Comparison of ENCODE assay signal across 8 cellular contexts in the genomic region with DNA sequence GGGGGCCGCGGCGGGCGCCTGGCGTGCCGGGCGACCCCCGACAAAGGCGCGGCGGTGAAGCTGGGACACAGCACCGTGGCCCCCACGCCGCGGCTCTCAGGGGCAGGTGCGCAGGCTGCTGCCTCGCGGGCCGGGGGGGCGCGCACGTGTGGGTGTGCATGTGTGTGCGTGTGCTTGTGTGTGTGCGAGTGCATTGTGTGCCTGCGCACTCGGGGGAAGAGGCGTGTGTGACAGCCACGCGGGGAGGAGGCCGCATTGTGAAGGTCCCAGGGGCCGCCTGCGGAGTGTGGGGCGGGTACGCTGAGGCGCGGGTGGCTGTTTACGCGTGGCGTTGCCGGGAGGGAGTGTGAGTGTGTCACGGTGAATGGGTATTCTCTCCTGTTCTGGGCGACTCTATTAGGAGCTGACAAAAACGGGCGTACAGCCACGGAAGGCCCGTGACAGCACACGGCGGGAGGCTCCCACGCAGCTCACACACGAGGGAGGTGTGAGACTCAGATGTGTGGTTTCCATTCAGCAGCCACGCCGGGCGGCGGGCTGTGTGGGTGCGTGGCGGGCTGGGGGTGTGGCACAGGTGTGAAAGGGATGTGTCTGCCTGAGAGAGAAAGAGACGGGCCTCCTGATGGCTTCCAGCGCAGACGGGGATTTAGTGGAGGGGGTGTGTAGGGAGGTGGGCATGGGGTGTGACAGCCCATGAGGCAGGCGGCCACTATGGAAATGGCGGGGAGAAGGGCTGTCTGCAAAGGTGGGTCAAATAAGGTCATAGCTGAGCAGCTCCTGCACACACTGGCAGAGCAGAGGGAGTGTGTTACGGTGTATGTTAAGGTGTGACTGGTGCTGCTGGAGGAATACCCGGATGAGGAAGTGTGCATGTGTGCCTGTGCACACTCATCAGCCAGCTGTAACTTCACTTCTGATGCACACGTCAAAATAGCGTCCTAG. TPM values are rescaled to one million over a fixed set of nuclear protein-coding genes. Genes with fewer than 3 reads are reported as not detected.
DNase-seq lines count a peak whose midpoint lies in the region; ATAC-seq and TF ChIP-seq lines count a peak whose summit lies in the region.

No MANE protein-coding gene starts in this region.

- peaks cover 9% of the 10 kb centered on the region for H3K36me3 Mint-ChIP-seq in activated CD4-positive, alpha-beta T cell treated with anti-CD3 and anti-CD28 coated beads, Interleukin-2, amount 10 ng/mL, durations not matched to agents 7 days and 5 days (ENCODE audit: low read depth)
- H3K36me3 Mint-ChIP-seq in endodermal cell (ENCODE audit: low read depth) (no peaks in the 10 kb centered on the region), neural progenitor cell (peaks cover 2% of the 10 kb centered on the region)

- intact Hi-C loops in IMR-90 (cut with micrococcal nuclease), result no loop called here

- H2BK15ac ChIP-seq in IMR-90 (ENCODE audit: low read depth, low read length), result no peak overlapping the region

- peaks cover 57% of the 10 kb centered on the region for H3K27me3 Mint-ChIP-seq in activated CD4-positive, alpha-beta T cell treated with anti-CD3 and anti-CD28 coated beads, Interleukin-2, amount 10 ng/mL, durations not matched to agents 7 days and 5 days
- H3K27me3 Mint-ChIP-seq in endodermal cell (ENCODE audit: insufficient read depth) (peaks cover 56% of the 10 kb centered on the region), neural progenitor cell (ENCODE audit: insufficient read depth, low read depth) (peaks cover 30% of the 10 kb centered on the region)

- no peak overlapping the region for H3K56ac ChIP-seq in IMR-90 (ENCODE audit: extremely low read depth, insufficient read depth, low read length)

- peaks cover 33% of the 10 kb centered on the region for H3K4me1 Mint-ChIP-seq in activated CD4-positive, alpha-beta T cell treated with anti-CD3 and anti-CD28 coated beads, Interleukin-2, amount 10 ng/mL, durations not matched to agents 7 days and 5 days
- H3K4me1 Mint-ChIP-seq in endodermal cell (no peaks in the 10 kb centered on the region), neural progenitor cell (peaks cover 27% of the 10 kb centered on the region)

- no peak overlapping the region for H3K18ac ChIP-seq in IMR-90 (ENCODE audit: low read depth, low read length)

- peak overlapping the region; percentile 89 for H3K4me2 ChIP-seq in IMR-90 (ENCODE audit: low read depth, low read length)
- peak overlapping the region; percentile 82 for H3K4me2 ChIP-seq in neural progenitor cell

- POLR2A ChIA-PET in IMR-90 (lab: Charles Lee; ENCODE audit: unreplicated experiment), result no interaction called here
- POLR2A ChIA-PET in activated CD4-positive, alpha-beta T cell treated with anti-CD3 and anti-CD28 coated beads, Interleukin-2, amount 10 ng/mL, durations not matched to agents 7 days and 5 days (lab: Charles Lee), result no interaction called here

- H2BK20ac ChIP-seq in IMR-90 (ENCODE audit: low read depth, low read length), result no peak overlapping the region

- no peak overlapping the region for H2AK5ac ChIP-seq in IMR-90 (ENCODE audit: low read depth, low read length)

- H2AFZ ChIP-seq in IMR-90 (replicated peaks; ENCODE audit: low read length, poor library complexity), result peak overlapping the region; percentile 85
- no peak overlapping the region for H2AFZ ChIP-seq in neural progenitor cell (replicated peaks)

- H3K36me3 ChIP-seq in IMR-90 (ENCODE audit: control insufficient read depth, insufficient read depth, low read length) (no peaks in the 10 kb centered on the region), endodermal cell (ENCODE audit: control insufficient read depth, insufficient read depth, low read length) (no peaks in the 10 kb centered on the region), neural progenitor cell (no peaks in the 10 kb centered on the region), urinary bladder (ENCODE audit: insufficient read depth) (no peaks in the 10 kb centered on the region)

- H3K27ac Mint-ChIP-seq in activated CD4-positive, alpha-beta T cell treated with anti-CD3 and anti-CD28 coated beads, Interleukin-2, amount 10 ng/mL, durations not matched to agents 7 days and 5 days, result peak overlapping the region; percentile 62
- no peak overlapping the region for H3K27ac Mint-ChIP-seq in endodermal cell
- no peak overlapping the region for H3K27ac Mint-ChIP-seq in neural progenitor cell

- no peak overlapping the region for H3K23ac ChIP-seq in IMR-90 (ENCODE audit: low read depth, low read length)

- WGBS in IMR-90 (ENCODE audit: extremely low coverage in 2 of 2, insufficient read length in 1 of 2), 2 experiments, result 18% methylated on average over 47 of the region's 65 CpGs; no CpG with 5 or more reads in 1 of the 2 experiments
- WGBS in endodermal cell (ENCODE audit: insufficient coverage in 1 of 2, insufficient read length in 1 of 2), 2 experiments, result 49 to 71% methylated on average over 26 to 65 of the region's 65 CpGs
- 18% methylated on average over 65 of the region's 65 CpGs for WGBS in urinary bladder

- no peak overlapping the region for H2BK5ac ChIP-seq in IMR-90 (ENCODE audit: low read depth, low read length, poor library complexity, severe bottlenecking)

- H4K91ac ChIP-seq in IMR-90 (ENCODE audit: insufficient read depth, low read depth, low read length), result no peak overlapping the region

- H3K9me3 Mint-ChIP-seq in activated CD4-positive, alpha-beta T cell treated with anti-CD3 and anti-CD28 coated beads, Interleukin-2, amount 10 ng/mL, durations not matched to agents 7 days and 5 days, result no peaks in the 10 kb centered on the region
- peaks cover 4% of the 10 kb centered on the region for H3K9me3 Mint-ChIP-seq in endodermal cell
- H3K9me3 Mint-ChIP-seq in neural progenitor cell, result no peaks in the 10 kb centered on the region

- no peak for TF ChIP-seq POLR2A in IMR-90 (IDR thresholded peaks at IDR 0.05; ENCODE audit: low read depth, low read length)

- H3K79me1 ChIP-seq in IMR-90 (ENCODE audit: low read depth in 1 of 2, low read length in 2 of 2), result no peaks in the 10 kb centered on the region

- H2BK120ac ChIP-seq in IMR-90 (ENCODE audit: low read depth, low read length), result no peak overlapping the region

- no peak overlapping the region for H4K5ac ChIP-seq in IMR-90 (ENCODE audit: low read depth, low read length)

- H3K4me3 ChIP-seq in IMR-90 (ENCODE audit: insufficient read depth, low read depth, low read length) (peak overlapping the region; percentile 35), endodermal cell (ENCODE audit: low read length) (peak overlapping the region; percentile 73), neural progenitor cell (peak overlapping the region; percentile 47), urinary bladder (ENCODE audit: low read depth, low read length) (peak overlapping the region; percentile 48)

- BruUV-seq in IMR-90 (replicated peaks; lab: Mats Ljungman, UMichigan), result no TSS peak

- H3K9me1 ChIP-seq in IMR-90 (ENCODE audit: insufficient read depth, low read length), result peaks cover 9% of the 10 kb centered on the region

- no peaks in the 10 kb centered on the region for H3K79me2 ChIP-seq in neural progenitor cell (ENCODE audit: low read depth)

- TF ChIP-seq CTCF in IMR-90 (conservative IDR thresholded peaks at IDR 0.05; ENCODE audit: low read depth, low read length) (no peak), endodermal cell (conservative IDR thresholded peaks at IDR 0.05) (no peak), neural progenitor cell (IDR thresholded peaks at IDR 0.05) (no peak)

- H3K14ac ChIP-seq in IMR-90 (replicated peaks; ENCODE audit: low read depth, low read length), result no peak overlapping the region

- no peak overlapping the region for H3K4ac ChIP-seq in IMR-90 (ENCODE audit: low read depth, low read length)

- H3K4me3 Mint-ChIP-seq in activated CD4-positive, alpha-beta T cell treated with anti-CD3 and anti-CD28 coated beads, Interleukin-2, amount 10 ng/mL, durations not matched to agents 7 days and 5 days, result peak overlapping the region; percentile 76
- H3K4me3 Mint-ChIP-seq in endodermal cell, result peak overlapping the region; percentile 61
- H3K4me3 Mint-ChIP-seq in neural progenitor cell, result peak overlapping the region; percentile 86

- CTCF ChIA-PET in IMR-90 (lab: Yijun Ruan, JAX), result no interaction called here
- CTCF ChIA-PET in activated CD4-positive, alpha-beta T cell treated with anti-CD3 and anti-CD28 coated beads, Interleukin-2, amount 10 ng/mL, durations not matched to agents 7 days and 5 days (lab: Charles Lee), result interaction anchor here (1.0 to 1.3 kb wide), 2 partner anchors 15 to 32 kb away, joined by 3 read pairs; partner anchors contain the start of gene MCM2

- H3K9me3 ChIP-seq in IMR-90 (ENCODE audit: control insufficient read depth, insufficient read depth, low read length) (0 out of 2 replicates have a peak, but pooled peaks cover 2% of the 10 kb centered on the region), endodermal cell (ENCODE audit: control insufficient read depth, low read length) (no peaks in the 10 kb centered on the region), neural progenitor cell (ENCODE audit: low read depth) (no peaks in the 10 kb centered on the region)

- dilution Hi-C loops in IMR-90 (cut with HindIII; ENCODE audit: low sequenced_read_pairs, unreplicated experiment), result no loop called here

- peaks cover 3% of the 10 kb centered on the region; the same call in 1 of the 2 replicates for H3K4me1 ChIP-seq in IMR-90 (ENCODE audit: control insufficient read depth, insufficient read depth, low read length)
- no peaks in the 10 kb centered on the region for H3K4me1 ChIP-seq in endodermal cell (ENCODE audit: control insufficient read depth, insufficient read depth, low read length)
- H3K4me1 ChIP-seq in neural progenitor cell, result peaks cover 18% of the 10 kb centered on the region
- H3K4me1 ChIP-seq in urinary bladder (ENCODE audit: insufficient read depth), result peaks cover 2% of the 10 kb centered on the region

- peaks cover 19% of the 10 kb centered on the region for H3F3A ChIP-seq in neural progenitor cell (ENCODE audit: low read depth)

- no peak overlapping the region for H4K8ac ChIP-seq in IMR-90 (ENCODE audit: low read depth in 2 of 2, low read length in 2 of 2)

- ATAC-seq in IMR-90 (ENCODE audit: low read depth) (no peak; the same call in 1 of the 2 replicates), GM21717 (IDR thresholded peaks at IDR 0.05; ENCODE audit: unreplicated experiment) (no peak)

- in situ Hi-C loops in IMR-90 (cut with MboI; ENCODE audit: low sequenced_read_pairs), result no loop called here

- H4K20me1 ChIP-seq in IMR-90 (ENCODE audit: insufficient read depth, low read length) (peaks cover 10% of the 10 kb centered on the region; the same call in 1 of the 2 replicates), neural progenitor cell (ENCODE audit: low read depth) (peaks cover 47% of the 10 kb centered on the region)

- H3K27me3 ChIP-seq in IMR-90 (ENCODE audit: control insufficient read depth, insufficient read depth, low read length), result peaks cover 42% of the 10 kb centered on the region
- peaks cover 32% of the 10 kb centered on the region for H3K27me3 ChIP-seq in endodermal cell (ENCODE audit: control insufficient read depth, insufficient read depth, low read length, poor library complexity, severe bottlenecking)
- H3K27me3 ChIP-seq in neural progenitor cell, result peaks cover 47% of the 10 kb centered on the region

- no peak for TF ChIP-seq RAD21 in IMR-90 (IDR thresholded peaks at IDR 0.05; ENCODE audit: low read length)

- DNase-seq in D341Med (ENCODE audit: low spot score) (peak; percentile 61), IMR-90 (no peak), endodermal cell (no peak), neural progenitor cell (ENCODE audit: low spot score) (no peak), COLO829 (ENCODE audit: low spot score) (no peak)
- DNase-seq in activated CD4-positive, alpha-beta T cell treated with anti-CD3 and anti-CD28 coated beads, Interleukin-2, amount 10 ng/mL, durations not matched to agents 7 days and 5 days, result peak; percentile 23

- H2AK9ac ChIP-seq in IMR-90 (replicated peaks; ENCODE audit: low read depth, low read length, poor library complexity), result no peak overlapping the region

- no peak overlapping the region for H3K27ac ChIP-seq in IMR-90 (ENCODE audit: insufficient read depth, low read length)
- no peak overlapping the region for H3K27ac ChIP-seq in endodermal cell (ENCODE audit: low read depth, low read length)
- no peak overlapping the region for H3K27ac ChIP-seq in neural progenitor cell
- no peak overlapping the region for H3K27ac ChIP-seq in urinary bladder (ENCODE audit: low read depth)

- H3K9ac ChIP-seq in IMR-90 (ENCODE audit: low read depth, low read length) (no peak overlapping the region), endodermal cell (ENCODE audit: extremely low read depth, low read length, poor library complexity, severe bottlenecking) (no peak overlapping the region), neural progenitor cell (no peak overlapping the region)

RNA-seq across cellular contexts. Expression of gene PODXL2, which starts 0.7 kb away (rescaled TPM):
- total RNA-seq in IMR-90 (2012; rRNA removed), result 1.6 and 1.7 TPM in 2 replicates
- 5.4 and 5.8 TPM in 2 replicates for polyA plus RNA-seq in IMR-90 (2012; rRNA removed)
- polyA plus RNA-seq in IMR-90 (2012; cell fraction: cytosol; rRNA removed), result 2.9 and 6.6 TPM in 2 replicates
- 2.4 and 3.5 TPM in 2 replicates for polyA plus RNA-seq in IMR-90 (2012; cell fraction: nucleus; rRNA removed; ENCODE audit: low replicate concordance)
- 1 to 10 TPM; 2.7 to 2.9 TPM for total RNA-seq in activated CD4-positive, alpha-beta T cell treated with anti-CD3 and anti-CD28 coated beads, Interleukin-2, amount 10 ng/mL, durations not matched to agents 7 days and 5 days
- 10 to 100 TPM; 11.8 to 16.5 TPM for total RNA-seq in endodermal cell
- polyA plus RNA-seq in endodermal cell (2013, experiment 1 of 2), result 49.2 TPM
- 46.8 TPM for polyA plus RNA-seq in endodermal cell (2013, experiment 2 of 2)
- total RNA-seq in neural progenitor cell (ENCODE audit: low replicate concordance), result 18.4 and 43.8 TPM in 2 replicates
- 4.2 TPM for total RNA-seq in urinary bladder
- polyA plus RNA-seq in urinary bladder, result 5.5 TPM

RNA-seq across cellular contexts. Expression of gene MCM2, which starts 31.5 kb away (rescaled TPM):
- 68.0 and 73.8 TPM in 2 replicates for total RNA-seq in IMR-90 (2012; rRNA removed)
- polyA plus RNA-seq in IMR-90 (2012; rRNA removed), result 32.3 and 34.5 TPM in 2 replicates
- polyA plus RNA-seq in IMR-90 (2012; cell fraction: cytosol; rRNA removed), result 23.1 and 27.5 TPM in 2 replicates
- 20.7 and 41.8 TPM in 2 replicates for polyA plus RNA-seq in IMR-90 (2012; cell fraction: nucleus; rRNA removed; ENCODE audit: low replicate concordance)
- 100 to 1,000 TPM; 127 to 131 TPM for total RNA-seq in activated CD4-positive, alpha-beta T cell treated with anti-CD3 and anti-CD28 coated beads, Interleukin-2, amount 10 ng/mL, durations not matched to agents 7 days and 5 days
- total RNA-seq in endodermal cell, result 10 to 100 TPM; 91.5 to 95.9 TPM
- 106 TPM for polyA plus RNA-seq in endodermal cell (2013, experiment 1 of 2)
- polyA plus RNA-seq in endodermal cell (2013, experiment 2 of 2), result 92.1 TPM
- total RNA-seq in neural progenitor cell (ENCODE audit: low replicate concordance), result 104 and 180 TPM in 2 replicates
- 24.0 TPM for total RNA-seq in urinary bladder
- 9.1 TPM for polyA plus RNA-seq in urinary bladder

RNA-seq across cellular contexts. Expression of gene TPRA1, which starts 39.2 kb away (rescaled TPM):
- total RNA-seq in IMR-90 (2012; rRNA removed) (15.3 and 17.9 TPM in 2 replicates), endodermal cell (10 to 100 TPM; 22.9 TPM), neural progenitor cell (ENCODE audit: low replicate concordance) (11.8 and 27.4 TPM in 2 replicates), urinary bladder (20.6 TPM)
- polyA plus RNA-seq in IMR-90 (2012; rRNA removed) (40.1 and 40.3 TPM in 2 replicates), urinary bladder (41.5 TPM)
- polyA plus RNA-seq in IMR-90 (2012; cell fraction: cytosol; rRNA removed), result 26.3 and 64.4 TPM in 2 replicates
- polyA plus RNA-seq in IMR-90 (2012; cell fraction: nucleus; rRNA removed; ENCODE audit: low replicate concordance), result 39.8 and 124 TPM in 2 replicates
- total RNA-seq in activated CD4-positive, alpha-beta T cell treated with anti-CD3 and anti-CD28 coated beads, Interleukin-2, amount 10 ng/mL, durations not matched to agents 7 days and 5 days, result 10 to 100 TPM; 27.1 to 30.6 TPM
- polyA plus RNA-seq in endodermal cell (2013, experiment 1 of 2), result 18.2 TPM
- 15.9 TPM for polyA plus RNA-seq in endodermal cell (2013, experiment 2 of 2)

RNA-seq across cellular contexts. Expression of gene ABTB1, which starts 43.0 kb away (rescaled TPM):
- total RNA-seq in IMR-90 (2012; rRNA removed), result 3.2 and 3.3 TPM in 2 replicates
- polyA plus RNA-seq in IMR-90 (2012; rRNA removed), result 23.0 and 25.3 TPM in 2 replicates
- 18.6 and 29.2 TPM in 2 replicates for polyA plus RNA-seq in IMR-90 (2012; cell fraction: cytosol; rRNA removed)
- polyA plus RNA-seq in IMR-90 (2012; cell fraction: nucleus; rRNA removed; ENCODE audit: low replicate concordance), result 139 and 305 TPM in 2 replicates
- 10 to 100 TPM; 24.3 to 29.5 TPM for total RNA-seq in activated CD4-positive, alpha-beta T cell treated with anti-CD3 and anti-CD28 coated beads, Interleukin-2, amount 10 ng/mL, durations not matched to agents 7 days and 5 days
- total RNA-seq in endodermal cell, result 10 to 100 TPM; 10.7 to 14.4 TPM
- polyA plus RNA-seq in endodermal cell (2013, experiment 1 of 2), result 8.1 TPM
- 6.5 TPM for polyA plus RNA-seq in endodermal cell (2013, experiment 2 of 2)
- total RNA-seq in neural progenitor cell (ENCODE audit: low replicate concordance), result 2.4 and 4.9 TPM in 2 replicates
- 11.4 TPM for total RNA-seq in urinary bladder
- 76.6 TPM for polyA plus RNA-seq in urinary bladder

Comparison
In these comparisons a context has a peak if more than half of its experiments do, and no peak if none do; other contexts are left out.
1. DNase-seq: peak in D341Med (single experiment) and activated CD4-positive, alpha-beta T cell treated with anti-CD3 and anti-CD28 coated beads, Interleukin-2, amount 10 ng/mL, durations not matched to agents 7 days and 5 days (single experiment); none in IMR-90 (single experiment), endodermal cell (single experiment), neural progenitor cell (single experiment) and COLO829 (single experiment).
2. Peak in every context shown above with its lines, with median percentiles within 50 percentile points of each other: H3K4me3 ChIP-seq and H3K4me3 Mint-ChIP-seq.